Comparison of ENCODE assay signal across 10 cellular contexts in genomic region chr9:113541019-113541900, GRCh38.
DNase-seq lines count a peak whose midpoint lies in the region; ATAC-seq and TF ChIP-seq lines count a peak whose summit lies in the region.
"Had no signal": no experiment of that assay in that cellular context is flagged by ENCODE, and none has a peak within 500 bp of the region (broad histone marks: within the 10 kb centered on the region; RNA-seq: fewer than 3 reads in every experiment).

No MANE protein-coding gene starts in this region.

- H3K36me3 Mint-ChIP-seq in endothelial cell (ENCODE audit: low read depth, unreplicated experiment) (peaks cover 82% of the 10 kb centered on the region), natural killer cell (peaks cover 8% of the 10 kb centered on the region)

- H3K4me1 ChIP-seq in NT2/D1 (ENCODE audit: insufficient read depth, insufficient read length), result peaks cover 11% of the 10 kb centered on the region

- intact Hi-C loops in natural killer cell (cut with micrococcal nuclease), result no loop called here

- H3K27me3 Mint-ChIP-seq in endothelial cell (ENCODE audit: unreplicated experiment) (peaks cover 46% of the 10 kb centered on the region), natural killer cell (ENCODE audit: low read depth in 2 of 2) (no peaks in the 10 kb centered on the region)
- H3K27me3 Mint-ChIP-seq: activated CD4-positive, alpha-beta T cell treated with anti-CD3 and anti-CD28 coated beads, Interleukin-2, amount 10 ng/mL, durations not matched to agents 24 days and 14 days had no signal

- H3K9me3 Mint-ChIP-seq in endothelial cell (ENCODE audit: unreplicated experiment), result no peaks in the 10 kb centered on the region
- no peaks in the 10 kb centered on the region for H3K9me3 Mint-ChIP-seq in natural killer cell
- H3K9me3 Mint-ChIP-seq: activated CD4-positive, alpha-beta T cell treated with anti-CD3 and anti-CD28 coated beads, Interleukin-2, amount 10 ng/mL, durations not matched to agents 24 days and 14 days had no signal

- DNase-seq in EH (ENCODE audit: low read depth) (peak; percentile 72), NT2/D1 (ENCODE audit: low read depth, low spot score) (peak; percentile 44), endothelial cell (ENCODE audit: low spot score) (no peak), natural killer cell (no peak), NCI-H2081 (lab: John Stamatoyannopoulos, UW) (no peak)
- DNase-seq: activated CD4-positive, alpha-beta T cell treated with anti-CD3 and anti-CD28 coated beads, Interleukin-2, amount 10 ng/mL, durations not matched to agents 24 days and 14 days had no signal

- TF ChIP-seq CTCF in endothelial cell (IDR thresholded peaks at IDR 0.05; ENCODE audit: unreplicated experiment) (no peak), natural killer cell (IDR thresholded peaks at IDR 0.05) (no peak)

- no peak overlapping the region for H3K4me3 ChIP-seq in NT2/D1 (ENCODE audit: insufficient read length, low read depth)
- H3K4me3 ChIP-seq: ovary had no signal

- H3K9me3 ChIP-seq in NT2/D1 (ENCODE audit: insufficient read depth, low read length), result no peaks in the 10 kb centered on the region
- H3K9me3 ChIP-seq: ovary had no signal

- H3K4me1 Mint-ChIP-seq in endothelial cell (ENCODE audit: unreplicated experiment) (peaks cover 82% of the 10 kb centered on the region), natural killer cell (peaks cover 94 to 95% of the 10 kb centered on the region in 2 donors)

- no peak overlapping the region for H3K27ac Mint-ChIP-seq in endothelial cell (ENCODE audit: unreplicated experiment)
- H3K27ac Mint-ChIP-seq in natural killer cell, result peak overlapping the region; percentile 92 to 98
- H3K27ac Mint-ChIP-seq: activated CD4-positive, alpha-beta T cell treated with anti-CD3 and anti-CD28 coated beads, Interleukin-2, amount 10 ng/mL, durations not matched to agents 24 days and 14 days had no signal

- no peak overlapping the region for H3K9ac ChIP-seq in NT2/D1 (ENCODE audit: insufficient read length, low read depth)

- no peaks in the 10 kb centered on the region for H3K27me3 ChIP-seq in NT2/D1 (ENCODE audit: insufficient read depth, insufficient read length)
- H3K27me3 ChIP-seq: ovary had no signal

- peak overlapping the region; percentile 85 for H3K4me3 Mint-ChIP-seq in endothelial cell (ENCODE audit: unreplicated experiment)
- peak overlapping the region; percentile 62 for H3K4me3 Mint-ChIP-seq in natural killer cell
- H3K4me3 Mint-ChIP-seq: activated CD4-positive, alpha-beta T cell treated with anti-CD3 and anti-CD28 coated beads, Interleukin-2, amount 10 ng/mL, durations not matched to agents 24 days and 14 days had no signal

- H3K36me3 ChIP-seq in NT2/D1 (ENCODE audit: insufficient read depth, insufficient read length, low read length), result peaks cover 10% of the 10 kb centered on the region
- H3K36me3 ChIP-seq: ovary had no signal

- ATAC-seq in natural killer cell (peak in 2 of 3 donors; percentile 16 to 39), HG02642 (IDR thresholded peaks at IDR 0.05; ENCODE audit: poor library complexity, unreplicated experiment) (no peak), HG03108 (IDR thresholded peaks at IDR 0.05; ENCODE audit: unreplicated experiment) (no peak), HG03378 (IDR thresholded peaks at IDR 0.05; ENCODE audit: unreplicated experiment) (no peak)

Comparison
In these comparisons a context has a peak if more than half of its experiments do, and no peak if none do; other contexts are left out.
1. DNase-seq: peak in EH (single experiment) and NT2/D1 (single experiment); none in endothelial cell (single experiment), natural killer cell (single experiment) and NCI-H2081 (0 of 2).
2. ATAC-seq: peak in natural killer cell (2 of 3); none in HG02642 (single experiment), HG03108 (single experiment) and HG03378 (single experiment).